Comparison of ENCODE assay signal across 9 cellular contexts in genomic region chr10:59872892-59873463, GRCh38. TPM values are rescaled to one million over a fixed set of nuclear protein-coding genes. Genes with fewer than 3 reads are reported as not detected.
DNase-seq lines count a peak whose midpoint lies in the region; ATAC-seq and TF ChIP-seq lines count a peak whose summit lies in the region.
"Had no signal": no experiment of that assay in that cellular context is flagged by ENCODE, and none has a peak within 500 bp of the region (broad histone marks: within the 10 kb centered on the region; RNA-seq: fewer than 3 reads in every experiment).

No MANE protein-coding gene starts in this region.

- H3K23me2 ChIP-seq in H9 (ENCODE audit: insufficient read length, low read depth, low read length, poor library complexity, severe bottlenecking) = no peaks in the 10 kb centered on the region

- no peak overlapping the region for H3K27ac ChIP-seq in H9 (ENCODE audit: insufficient read length, low read depth, low read length)
- H3K27ac ChIP-seq in mammary epithelial cell (ENCODE audit: insufficient read depth, low read depth, low read length) = peak overlapping the region; percentile 34
- H3K27ac ChIP-seq in right lobe of liver = peak overlapping the region in 1 of 3 donors; percentile 10

- H4K20me1 ChIP-seq in H9 (ENCODE audit: control insufficient read depth, insufficient read depth, insufficient read length) (no peaks in the 10 kb centered on the region), mammary epithelial cell (ENCODE audit: insufficient read depth, low read length) (no peaks in the 10 kb centered on the region)

- BruUV-seq in mammary epithelial cell (replicated peaks; lab: Mats Ljungman, UMichigan) = no TSS peak

- H3K9ac ChIP-seq in H9 (ENCODE audit: extremely low read depth, insufficient read length, low read length) (no peak overlapping the region), mammary epithelial cell (ENCODE audit: insufficient read depth, low read length) (peak overlapping the region; percentile 11)

- H3K18ac ChIP-seq in H9 (ENCODE audit: insufficient read length, low read depth, low read length) = no peak overlapping the region

- no peak overlapping the region for H4K8ac ChIP-seq in H9 (replicated peaks; ENCODE audit: insufficient read length, low read depth, low read length)

- H2BK12ac ChIP-seq in H9 (ENCODE audit: insufficient read length, low read depth, low read length) = no peak overlapping the region

- H3K23ac ChIP-seq in H9 (ENCODE audit: insufficient read length, low read depth, low read length) = no peak overlapping the region

- H2BK5ac ChIP-seq in H9 (ENCODE audit: insufficient read length, low read length) = no peak overlapping the region

- no peak overlapping the region for H3K4ac ChIP-seq in H9 (ENCODE audit: low read depth, low read length)

- in situ Hi-C loops in mammary epithelial cell (cut with MboI; ENCODE audit: low sequenced_read_pairs in 2 of 2) = loop anchor here (5.0 to 25.0 kb wide), 2 partner anchors 34 to 164 kb away; partner anchors contain the start of gene CCDC6 (in 1 of the 2)

- H3T11ph ChIP-seq in H9 (ENCODE audit: low read length) = no peak overlapping the region

- dilution Hi-C loops in mammary epithelial cell (cut with HindIII; ENCODE audit: low sequenced_read_pairs) = no loop called here

- H2AK5ac ChIP-seq in H9 (ENCODE audit: insufficient read length, low read length) = no peak overlapping the region

- ATAC-seq in right lobe of liver = peak; percentile 36 to 74 (median 64)
- ATAC-seq in HG03571 (IDR thresholded peaks at IDR 0.05; ENCODE audit: unreplicated experiment) = no peak

- TF ChIP-seq POLR2A in right lobe of liver (IDR thresholded peaks at IDR 0.05) = no peak

- peak; percentile 36 for DNase-seq in A172 (ENCODE audit: low spot score)
- DNase-seq in H9 = no peak
- peak; percentile 80 for DNase-seq in mammary epithelial cell
- DNase-seq in right lobe of liver = no peak
- DNase-seq in NCI-H345 treated with DMSO at 0.1 percent for 48 hours (lab: John Stamatoyannopoulos, UW; ENCODE audit: unreplicated experiment) = no peak
- DNase-seq in GM10248 (ENCODE audit: extremely low spot score) = no peak
- DNase-seq in NOMO-1 treated with DMSO at 0.1 percent for 48 hours (lab: John Stamatoyannopoulos, UW; ENCODE audit: unreplicated experiment) = no peak

- CTCF ChIA-PET in mammary epithelial cell (lab: Charles Lee; ENCODE audit: low non-redundant PET) (interaction anchor here (0.6 kb wide), 1 partner anchor 149 kb away, joined by 8 read pairs; no protein-coding TSS in a partner anchor), GM10248 (lab: Yijun Ruan, JAX) (interaction anchor here (0.6 to 2.5 kb wide), 8 partner anchors 9 to 87 kb away, joined by 3 to 15 read pairs (median 4); partner anchors contain the start of gene CCDC6)

- peak overlapping the region; percentile 5 to 80 (median 19); a peak in 6 of 7 replicates for H3K27ac Mint-ChIP-seq in H9

- H4K5ac ChIP-seq in H9 (ENCODE audit: insufficient read length, low read depth, low read length) = no peak overlapping the region

- no peak overlapping the region for H2BK120ac ChIP-seq in H9 (ENCODE audit: low read depth, low read length, poor library complexity, severe bottlenecking)

- no peak overlapping the region for H3K14ac ChIP-seq in H9 (ENCODE audit: insufficient read depth, low read length)

- peaks cover 70 to 77% of the 10 kb centered on the region in 2 experiments for H3K4me1 Mint-ChIP-seq in H9

- H3K4me2 ChIP-seq in H9 (ENCODE audit: insufficient read depth, insufficient read length, low read length) = no peak overlapping the region
- H3K4me2 ChIP-seq in mammary epithelial cell (ENCODE audit: insufficient read depth, low read depth, low read length) = peak overlapping the region; percentile 65

- H2BK20ac ChIP-seq in H9 (ENCODE audit: low read depth, low read length, poor library complexity, severe bottlenecking) = no peak overlapping the region

- intact Hi-C loops in mammary epithelial cell (cut with micrococcal nuclease) = loop anchor here (2.0 kb wide), 1 partner anchor 34 kb away; the partner anchor contains the start of gene CCDC6
- intact Hi-C loops in right lobe of liver (cut with DNase I) = no loop called here

- no peaks in the 10 kb centered on the region for H3K36me3 ChIP-seq in mammary epithelial cell (ENCODE audit: insufficient read depth, low read length)
- no peaks in the 10 kb centered on the region for H3K36me3 ChIP-seq in right lobe of liver

- POLR2A ChIA-PET in GM10248 (lab: Yijun Ruan, JAX) = no interaction called here

- H3K36me3 Mint-ChIP-seq in H9 (ENCODE audit: insufficient read depth in 1 of 3, low read depth in 3 of 3) = no peaks in the 10 kb centered on the region
- H3K36me3 Mint-ChIP-seq: IgD-negative memory B cell had no signal

- H2AFZ ChIP-seq in H9 (ENCODE audit: low read length) (no peak overlapping the region), mammary epithelial cell (ENCODE audit: low read depth, low read length) (peak overlapping the region; percentile 27)

- H3K4me3 ChIP-seq in mammary epithelial cell (replicated peaks in 1 of 3; ENCODE audit: insufficient read depth in 1 of 3, low read depth in 2 of 3, low read length in 3 of 3) = peak overlapping the region; percentile 6 to 33 (median 12)
- no peak overlapping the region for H3K4me3 ChIP-seq in right lobe of liver

- H2BK15ac ChIP-seq in H9 (ENCODE audit: low read depth, low read length) = no peak overlapping the region

- H3K9me3 ChIP-seq in H9 (ENCODE audit: control insufficient read depth, low read depth, low read length) (no peaks in the 10 kb centered on the region), mammary epithelial cell (replicated peaks; ENCODE audit: insufficient read depth, low read length) (no peaks in the 10 kb centered on the region), right lobe of liver (no peaks in the 10 kb centered on the region)

- H3K79me2 ChIP-seq in H9 (ENCODE audit: insufficient read depth, low read length) = peaks cover 50% of the 10 kb centered on the region
- H3K79me2 ChIP-seq in mammary epithelial cell (ENCODE audit: insufficient read depth, low read length) = peaks cover 96% of the 10 kb centered on the region

- TF ChIP-seq CTCF in H9 (conservative IDR thresholded peaks at IDR 0.05) (no peak), mammary epithelial cell (conservative IDR thresholded peaks at IDR 0.05 in 1 of 2, IDR thresholded peaks at IDR 0.05 in 1 of 2; ENCODE audit: extremely low read depth in 1 of 2, insufficient read depth in 1 of 2, low read depth in 1 of 2, low read length in 2 of 2) (no peak), right lobe of liver (IDR thresholded peaks at IDR 0.05) (no peak), GM10248 (IDR thresholded peaks at IDR 0.05; ENCODE audit: control extremely low read depth, extremely low read depth, low read depth, missing control alignments) (no peak)

- no CpG with 5 or more reads among the region's 7 CpGs for WGBS in H9 (ENCODE audit: extremely low coverage, insufficient read length, low lambda C conversion rate)
- WGBS in mammary epithelial cell (ENCODE audit: low coverage, missing lambda C conversion rate) = 16% methylated on average over 7 of the region's 7 CpGs
- 44% methylated on average over 7 of the region's 7 CpGs for WGBS in right lobe of liver (ENCODE audit: insufficient coverage, low coverage, low lambda C conversion rate, missing lambda C conversion rate)

- H4K91ac ChIP-seq in H9 (ENCODE audit: insufficient read length, low read depth, low read length) = no peak overlapping the region

- H3K56ac ChIP-seq in H9 (ENCODE audit: insufficient read length, low read depth, low read length) = no peak overlapping the region

- H3K79me1 ChIP-seq in H9 (ENCODE audit: insufficient read depth, low read depth, low read length, poor library complexity, severe bottlenecking) = no peaks in the 10 kb centered on the region

- H3K4me3 Mint-ChIP-seq in H9 = no peak overlapping the region

- no peaks in the 10 kb centered on the region for H3K27me3 Mint-ChIP-seq in H9 (ENCODE audit: low read depth)

- peaks cover 9% of the 10 kb centered on the region; the same call in 1 of the 2 replicates for H3K4me1 ChIP-seq in H9 (ENCODE audit: insufficient read depth, low read length)
- peaks cover 32% of the 10 kb centered on the region for H3K4me1 ChIP-seq in mammary epithelial cell (ENCODE audit: insufficient read depth, low read length)
- H3K4me1 ChIP-seq in right lobe of liver = no peaks in the 10 kb centered on the region

- H3K9me3 Mint-ChIP-seq in H9 = no peaks in the 10 kb centered on the region
- H3K9me3 Mint-ChIP-seq: IgD-negative memory B cell had no signal

- H3K27me3 ChIP-seq in H9 (ENCODE audit: insufficient read depth, low read length) (no peaks in the 10 kb centered on the region), mammary epithelial cell (ENCODE audit: insufficient read depth, low read length) (no peaks in the 10 kb centered on the region), right lobe of liver (no peaks in the 10 kb centered on the region)

RNA-seq across cellular contexts. Expression of gene CCDC6, which starts 33.4 kb away (rescaled TPM):
- 16.7 and 18.2 TPM in 2 replicates for total RNA-seq in A172 (2014; rRNA removed; shearing (Covaris generic))
- 58.4 and 59.0 TPM in 2 replicates for total RNA-seq in H9 (2021)
- 10 to 100 TPM; 52.4 to 76.0 TPM for total RNA-seq in mammary epithelial cell
- 31.9 TPM for polyA plus RNA-seq in mammary epithelial cell
- 65.6 TPM for polyA minus RNA-seq in mammary epithelial cell
- total RNA-seq in right lobe of liver = 10 to 100 TPM in 5 of 6 experiments, 1 to 10 TPM in 1; 9.2 to 20.4 (median 14.8) TPM

Comparison
In these comparisons a context has a peak if more than half of its experiments do, and no peak if none do; other contexts are left out.
1. DNase-seq: peak in A172 (single experiment) and mammary epithelial cell (single experiment); none in H9 (single experiment), right lobe of liver (0 of 3), NCI-H345 treated with DMSO at 0.1 percent for 48 hours (single experiment), GM10248 (single experiment) and NOMO-1 treated with DMSO at 0.1 percent for 48 hours (single experiment).
2. H3K4me3 ChIP-seq: peak in mammary epithelial cell (3 of 3); none in right lobe of liver (0 of 3).